In genomic region chr18:54222922-54223567, GRCh38 we compare ENCODE assay signal across 1 cellular context.
TF ChIP-seq lines count a peak whose summit lies in the region.

No MANE protein-coding gene starts in this region.

TF ChIP-seq in GM12878, 131 proteins besides CTCF, POLR2A, EP300 and RAD21 (continues in another document):
- peak; percentile 66; the same call in 1 of the 2 replicates for TF ChIP-seq FOXM1 (IDR thresholded peaks at IDR 0.05; ENCODE audit: low read depth, low read length)
- TF ChIP-seq CBX3 (IDR thresholded peaks at IDR 0.05; ENCODE audit: borderline replicate concordance, low read depth), result no peak
- TF ChIP-seq CEBPZ (IDR thresholded peaks at IDR 0.05; ENCODE audit: low read depth, low read length), result no peak
- TF ChIP-seq CREB1 (IDR thresholded peaks at IDR 0.05; ENCODE audit: low read depth), result peak; percentile 42; the same call in 1 of the 2 replicates
- TF ChIP-seq PAX5 (IDR thresholded peaks at IDR 0.05; ENCODE audit: borderline replicate concordance, low read depth, low read length), result 0 out of 2 replicates have a peak, but pooled peaks have one; percentile 12
- peak; percentile 74; the same call in 1 of the 2 replicates for TF ChIP-seq ZNF207 (IDR thresholded peaks at IDR 0.05; ENCODE audit: borderline replicate concordance)
- TF ChIP-seq CBX5 (IDR thresholded peaks at IDR 0.05; ENCODE audit: low read depth), result 0 out of 2 replicates have a peak, but pooled peaks have one; percentile 4
- TF ChIP-seq NBN (IDR thresholded peaks at IDR 0.05), result peak; percentile 48; the same call in 1 of the 2 replicates
- TF ChIP-seq ELK1 (IDR thresholded peaks at IDR 0.05; ENCODE audit: low read depth, low read length), result no peak
- TF ChIP-seq POU2F2 (IDR thresholded peaks at IDR 0.05; ENCODE audit: borderline replicate concordance, low read depth, low read length), result peak; percentile 50; the same call in 1 of the 3 replicates
- peak; percentile 80; the same call in 1 of the 2 replicates for TF ChIP-seq DPF2 (IDR thresholded peaks at IDR 0.05)
- TF ChIP-seq SRF (IDR thresholded peaks at IDR 0.05; ENCODE audit: low read depth in 2 of 2, low read length in 2 of 2), result no peak
- TF ChIP-seq ZBED1 (IDR thresholded peaks at IDR 0.05; ENCODE audit: borderline replicate concordance), result peak; percentile 40; the same call in 1 of the 2 replicates
- TF ChIP-seq RELB (IDR thresholded peaks at IDR 0.05; ENCODE audit: low read depth), result peak; percentile 74; the same call in 1 of the 2 replicates
- no peak for TF ChIP-seq SPI1 (IDR thresholded peaks at IDR 0.05; ENCODE audit: borderline replicate concordance, insufficient read depth, low read depth, low read length)
- no peak; the same call in 1 of the 2 replicates for TF ChIP-seq MTA3 (IDR thresholded peaks at IDR 0.05; ENCODE audit: borderline replicate concordance, low read length)
- TF ChIP-seq MEF2B (IDR thresholded peaks at IDR 0.05; ENCODE audit: partially characterized antibody, poor library complexity, severe bottlenecking), result peak; percentile 99
- TF ChIP-seq CHD1 (IDR thresholded peaks at IDR 0.05; ENCODE audit: low read depth, low read length), result no peak
- TF ChIP-seq SMAD5 (IDR thresholded peaks at IDR 0.05; ENCODE audit: low read depth), result peak; percentile 53; the same call in 1 of the 2 replicates
- TF ChIP-seq YY1 (IDR thresholded peaks at IDR 0.05; ENCODE audit: low read depth, low read length), result peak; percentile 63
- no peak for TF ChIP-seq ZSCAN29 (IDR thresholded peaks at IDR 0.05)
- TF ChIP-seq NKRF (conservative IDR thresholded peaks at IDR 0.05), result no peak
- TF ChIP-seq GABPA (IDR thresholded peaks at IDR 0.05; ENCODE audit: low read depth), result no peak
- peak; percentile 69 for TF ChIP-seq IKZF1 (conservative IDR thresholded peaks at IDR 0.05)
- no peak for TF ChIP-seq E2F8 (IDR thresholded peaks at IDR 0.05; ENCODE audit: low read depth, partially characterized antibody)
- TF ChIP-seq RAD51 (IDR thresholded peaks at IDR 0.05), result peak; percentile 46
- no peak for TF ChIP-seq SP1 (IDR thresholded peaks at IDR 0.05; ENCODE audit: low read depth, low read length)
- peak; percentile 47 for TF ChIP-seq CREM (IDR thresholded peaks at IDR 0.05; ENCODE audit: low read depth)
- no peak for TF ChIP-seq HCFC1 (IDR thresholded peaks at IDR 0.05; ENCODE audit: low read length)
- peak; percentile 47; the same call in 1 of the 2 replicates for TF ChIP-seq SMC3 (IDR thresholded peaks at IDR 0.05; ENCODE audit: borderline replicate concordance, low read length)
- TF ChIP-seq PAX8 (IDR thresholded peaks at IDR 0.05), result no peak
- no peak for TF ChIP-seq WRNIP1 (IDR thresholded peaks at IDR 0.05; ENCODE audit: borderline replicate concordance, low read depth, low read length)
- no peak for TF ChIP-seq ZBTB33 (IDR thresholded peaks at IDR 0.05)
- TF ChIP-seq ZNF592 (IDR thresholded peaks at IDR 0.05), result no peak
- TF ChIP-seq LARP7 (IDR thresholded peaks at IDR 0.05), result no peak
- no peak for TF ChIP-seq BMI1 (IDR thresholded peaks at IDR 0.05; ENCODE audit: borderline replicate concordance)
- TF ChIP-seq NFYA (IDR thresholded peaks at IDR 0.05; ENCODE audit: borderline replicate concordance, low read depth, low read length), result no peak
- TF ChIP-seq YBX1 (IDR thresholded peaks at IDR 0.05), result no peak
- TF ChIP-seq BACH1 (IDR thresholded peaks at IDR 0.05; ENCODE audit: borderline replicate concordance), result no peak; the same call in 1 of the 2 replicates
- TF ChIP-seq ZNF384 (IDR thresholded peaks at IDR 0.05; ENCODE audit: borderline replicate concordance, low read depth, low read length), result no peak; the same call in 1 of the 2 replicates
- TF ChIP-seq IKZF2 (IDR thresholded peaks at IDR 0.05), result peak; percentile 81
- TF ChIP-seq CHD4 (IDR thresholded peaks at IDR 0.05), result no peak
- TF ChIP-seq ESRRA (IDR thresholded peaks at IDR 0.05; ENCODE audit: low read length), result no peak
- peak; percentile 76; the same call in 1 of the 2 replicates for TF ChIP-seq TCF12 (IDR thresholded peaks at IDR 0.05; ENCODE audit: low read depth, low read length)
- peak; percentile 56; the same call in 1 of the 2 replicates for TF ChIP-seq SIN3A (IDR thresholded peaks at IDR 0.05; ENCODE audit: low read depth, low read length)
- TF ChIP-seq PBX3 (IDR thresholded peaks at IDR 0.05; ENCODE audit: insufficient replicate concordance, low read depth, low read length), result peak; percentile 90
- peak; percentile 68 for TF ChIP-seq IRF4 (IDR thresholded peaks at IDR 0.05; ENCODE audit: low read depth, low read length)
